13 cellular contexts compared by ENCODE assay signal in genomic region chr17:63170795-63171194, GRCh38.
DNase-seq lines count a peak whose midpoint lies in the region; ATAC-seq and TF ChIP-seq lines count a peak whose summit lies in the region.
"Had no signal": no experiment of that assay in that cellular context is flagged by ENCODE, and none has a peak within 500 bp of the region (broad histone marks: within the 10 kb centered on the region; RNA-seq: fewer than 3 reads in every experiment).

No MANE protein-coding gene starts in this region.

- H3K4me3 ChIP-seq in fibroblast of the aortic adventitia (ENCODE audit: low read depth, low read length) = no peak overlapping the region
- H3K4me3 ChIP-seq: HAP-1, K562 had no signal

- no peak for ATAC-seq in HG03378 (IDR thresholded peaks at IDR 0.05; ENCODE audit: unreplicated experiment)
- ATAC-seq in HG03139 (IDR thresholded peaks at IDR 0.05; ENCODE audit: unreplicated experiment) = no peak
- ATAC-seq: K562 had no signal

- TF ChIP-seq CTCF in HFFc6 (IDR thresholded peaks at IDR 0.05) (no peak), VCaP (conservative IDR thresholded peaks at IDR 0.05) (no peak), fibroblast of the aortic adventitia (IDR thresholded peaks at IDR 0.05; ENCODE audit: insufficient read depth, low read length) (no peak)

- H3K36me3 Mint-ChIP-seq in HFFc6 (ENCODE audit: low read depth) = peaks cover 30% of the 10 kb centered on the region

- DNase-seq in HFFc6 = no peak
- peak; percentile 52 for DNase-seq in fibroblast of the aortic adventitia (ENCODE audit: low read depth)
- no peak for DNase-seq in foreskin melanocyte
- no peak for DNase-seq in NCI-H526 treated with DMSO at 0.1 percent for 48 hours (lab: John Stamatoyannopoulos, UW)
- DNase-seq: AML-193; Caco-2; CD4-positive, alpha-beta T cell had no signal

- peak overlapping the region; percentile 42; the same call in 1 of the 2 replicates for H3K27ac ChIP-seq in VCaP
- H3K27ac ChIP-seq: C4-2B had no signal

- H3K9me3 Mint-ChIP-seq in HFFc6 = peaks cover 3% of the 10 kb centered on the region
- H3K9me3 Mint-ChIP-seq: CD4-positive, alpha-beta T cell had no signal

- H3K4me1 Mint-ChIP-seq in HFFc6 (ENCODE audit: low read depth) = peaks cover 65% of the 10 kb centered on the region

- H3K27ac Mint-ChIP-seq in HFFc6 = peak overlapping the region; percentile 82
- H3K27ac Mint-ChIP-seq: CD4-positive, alpha-beta T cell had no signal

- H3K4me3 Mint-ChIP-seq in HFFc6 = no peak overlapping the region
- H3K4me3 Mint-ChIP-seq: CD4-positive, alpha-beta T cell had no signal

- peaks cover 4% of the 10 kb centered on the region; the same call in 1 of the 2 replicates for H3K27me3 Mint-ChIP-seq in HFFc6 (ENCODE audit: insufficient read depth)
- H3K27me3 Mint-ChIP-seq: CD4-positive, alpha-beta T cell had no signal
